Comparison of ENCODE assay signal across 8 cellular contexts in the genomic region with DNA sequence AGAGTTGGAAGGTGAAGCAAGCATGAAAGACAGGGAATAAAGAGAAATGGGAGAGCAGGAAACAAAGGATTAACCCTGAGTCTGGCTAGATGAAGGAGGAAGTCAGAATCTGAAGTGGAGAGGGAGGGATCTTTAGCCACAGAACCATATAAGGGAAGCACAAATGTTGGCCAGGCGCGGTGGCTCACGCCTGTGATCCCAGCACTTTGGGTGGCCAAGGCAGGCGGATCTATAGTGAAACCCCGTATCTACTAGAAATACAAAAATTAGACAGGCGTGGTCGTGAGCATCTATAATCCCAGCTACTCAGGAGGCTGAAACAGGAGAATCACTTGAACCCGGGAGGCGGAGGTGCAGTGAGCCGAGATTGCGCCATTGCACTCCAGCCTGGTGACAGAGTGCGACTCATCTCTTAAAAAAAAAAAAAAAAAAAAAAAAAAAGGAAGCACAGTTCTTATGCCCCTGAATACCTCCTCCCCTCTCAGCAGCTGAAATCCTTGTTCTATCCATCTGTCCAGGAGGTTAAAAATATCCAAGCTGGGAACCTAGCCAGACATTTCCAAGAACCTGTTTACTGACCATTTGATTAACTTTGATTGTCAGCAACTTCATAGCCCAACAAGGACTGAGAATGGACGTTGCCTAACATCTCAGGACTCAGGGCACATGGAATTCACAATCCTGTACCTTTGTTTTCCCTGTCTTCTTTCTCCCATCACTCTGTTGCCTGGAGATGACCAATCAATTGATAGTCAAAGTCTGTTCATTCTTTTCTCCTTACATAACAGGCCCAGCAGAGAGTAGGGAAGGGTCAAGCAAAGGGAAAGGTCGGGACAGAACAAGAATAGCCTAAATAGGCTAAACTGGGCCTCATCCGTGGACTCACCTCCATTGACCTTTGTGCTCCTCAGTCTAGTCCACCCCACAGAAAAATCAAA. TPM values are rescaled to one million over a fixed set of nuclear protein-coding genes. Genes with fewer than 3 reads are reported as not detected.
DNase-seq lines count a peak whose midpoint lies in the region; ATAC-seq lines count a peak whose summit lies in the region.

No MANE protein-coding gene starts in this region.

- no peaks in the 10 kb centered on the region for H3K36me3 Mint-ChIP-seq in activated naive CD4-positive, alpha-beta T cell treated with anti-CD3 and anti-CD28 coated beads, Interleukin-2, amount 50 U/mL, for 24 hours
- peaks cover 6% of the 10 kb centered on the region for H3K36me3 Mint-ChIP-seq in effector memory CD8-positive, alpha-beta T cell (ENCODE audit: insufficient read depth)
- H3K36me3 Mint-ChIP-seq in naive B cell: no peaks in the 10 kb centered on the region

- DNase-seq in activated naive CD4-positive, alpha-beta T cell treated with anti-CD3 and anti-CD28 coated beads, Interleukin-2, amount 50 U/mL, for 16 hours: no peak
- peak; percentile 80 for DNase-seq in SHP77 treated with DMSO at 0.1 percent for 48 hours (lab: John Stamatoyannopoulos, UW)
- DNase-seq in effector memory CD8-positive, alpha-beta T cell: no peak
- DNase-seq in naive B cell: no peak
- DNase-seq in KG1 (lab: John Stamatoyannopoulos, UW): no peak
- DNase-seq in stimulated activated naive CD4-positive, alpha-beta T cell (lab: John Stamatoyannopoulos, UW): no peak

- no peaks in the 10 kb centered on the region for H3K27me3 Mint-ChIP-seq in activated naive CD4-positive, alpha-beta T cell treated with anti-CD3 and anti-CD28 coated beads, Interleukin-2, amount 50 U/mL, for 24 hours
- H3K27me3 Mint-ChIP-seq in effector memory CD8-positive, alpha-beta T cell: no peaks in the 10 kb centered on the region
- H3K27me3 Mint-ChIP-seq in naive B cell: no peaks in the 10 kb centered on the region

- peak overlapping the region; percentile 90 for H3K27ac Mint-ChIP-seq in activated naive CD4-positive, alpha-beta T cell treated with anti-CD3 and anti-CD28 coated beads, Interleukin-2, amount 50 U/mL, for 24 hours
- no peak overlapping the region for H3K27ac Mint-ChIP-seq in effector memory CD8-positive, alpha-beta T cell
- peak overlapping the region in 5 of 6 donors; percentile 50 to 83 (median 76) for H3K27ac Mint-ChIP-seq in naive B cell

- ATAC-seq in effector memory CD8-positive, alpha-beta T cell (replicated peaks): no peak
- no peak for ATAC-seq in naive B cell (ENCODE audit: low read depth in 2 of 2)
- ATAC-seq in GM19395 (IDR thresholded peaks at IDR 0.05; ENCODE audit: unreplicated experiment): no peak

- H3K4me1 Mint-ChIP-seq in activated naive CD4-positive, alpha-beta T cell treated with anti-CD3 and anti-CD28 coated beads, Interleukin-2, amount 50 U/mL, for 24 hours: peaks cover 24% of the 10 kb centered on the region
- peaks cover 55 to 57% of the 10 kb centered on the region in 2 donors for H3K4me1 Mint-ChIP-seq in effector memory CD8-positive, alpha-beta T cell (ENCODE audit: low read depth in 2 of 2)
- H3K4me1 Mint-ChIP-seq in naive B cell: peaks cover 53 to 67% (median 55%) of the 10 kb centered on the region in 3 donors

- H3K9me3 Mint-ChIP-seq in activated naive CD4-positive, alpha-beta T cell treated with anti-CD3 and anti-CD28 coated beads, Interleukin-2, amount 50 U/mL, for 24 hours: no peaks in the 10 kb centered on the region
- no peaks in the 10 kb centered on the region for H3K9me3 Mint-ChIP-seq in effector memory CD8-positive, alpha-beta T cell
- H3K9me3 Mint-ChIP-seq in naive B cell: no peaks in the 10 kb centered on the region

- peak overlapping the region; percentile 51 for H3K4me3 Mint-ChIP-seq in activated naive CD4-positive, alpha-beta T cell treated with anti-CD3 and anti-CD28 coated beads, Interleukin-2, amount 50 U/mL, for 24 hours
- peak overlapping the region; percentile 45 to 60 for H3K4me3 Mint-ChIP-seq in effector memory CD8-positive, alpha-beta T cell
- H3K4me3 Mint-ChIP-seq in naive B cell: peak overlapping the region in 7 of 8 donors; percentile 31 to 60 (median 53)

RNA-seq across cellular contexts. Expression of a gene that starts 10.6 kb away (rescaled TPM):
- polyA plus RNA-seq in naive B cell (ENCODE audit: low read depth in 6 of 6): 1,000 to 10,000 TPM; 2,524 to 6,933 (median 5,735) TPM

RNA-seq across cellular contexts. Expression of a gene that starts 21.3 kb away (rescaled TPM):
- polyA plus RNA-seq in naive B cell (ENCODE audit: low read depth in 6 of 6): 100 to 1,000 TPM in 1 of 6 donors, 10 to 100 TPM in 5; 79.5 to 202 (median 91.7) TPM

RNA-seq across cellular contexts. Expression of a gene that starts 21.4 kb away (rescaled TPM):
- under 1 TPM in 2 of 6 donors, not detected in 4; 0.15 to 0.27 TPM for polyA plus RNA-seq in naive B cell (ENCODE audit: low read depth in 6 of 6)

RNA-seq across cellular contexts. Expression of a gene that starts 28.0 kb away (rescaled TPM):
- polyA plus RNA-seq in naive B cell (ENCODE audit: low read depth in 6 of 6): 10 to 100 TPM; 10.6 to 14.2 (median 12.7) TPM

RNA-seq across cellular contexts. Expression of a gene that starts 35.8 kb away (rescaled TPM):
- polyA plus RNA-seq in naive B cell (ENCODE audit: low read depth in 6 of 6): not detected

Comparison
In these comparisons a context has a peak if more than half of its experiments do, and no peak if none do; other contexts are left out.
1. H3K27ac Mint-ChIP-seq: peak in activated naive CD4-positive, alpha-beta T cell treated with anti-CD3 and anti-CD28 coated beads, Interleukin-2, amount 50 U/mL, for 24 hours (single experiment) and naive B cell (5 of 6); none in effector memory CD8-positive, alpha-beta T cell (0 of 2).
2. Peak in every context shown above with its lines, with median percentiles within 50 percentile points of each other: H3K4me3 Mint-ChIP-seq.